ENCODE assay signal across 11 cellular contexts in the genomic region with DNA sequence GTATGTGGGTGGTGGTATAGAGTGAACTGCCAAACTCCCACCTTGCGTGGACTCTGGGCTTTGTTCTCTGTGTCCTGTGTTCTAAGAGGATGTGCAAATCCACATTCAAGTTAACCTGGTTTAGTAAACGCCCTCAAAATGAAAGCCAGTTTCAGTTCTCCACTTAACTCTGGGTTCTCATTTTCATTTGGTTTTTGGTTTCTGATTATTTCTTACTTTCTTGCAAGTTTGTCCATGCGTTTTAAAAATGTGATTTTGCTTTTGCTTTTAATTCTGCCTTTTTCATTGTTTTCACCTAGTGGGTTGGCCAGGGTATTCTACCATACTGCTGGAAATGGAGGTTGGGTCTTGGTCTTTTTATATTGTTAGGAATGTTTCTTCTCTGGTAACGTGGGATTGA. TPM values are rescaled to one million over a fixed set of nuclear protein-coding genes. Genes with fewer than 3 reads are reported as not detected.
DNase-seq lines count a peak whose midpoint lies in the region; ATAC-seq and TF ChIP-seq lines count a peak whose summit lies in the region.
"Had no signal": no experiment of that assay in that cellular context is flagged by ENCODE, and none has a peak within 500 bp of the region (broad histone marks: within the 10 kb centered on the region; RNA-seq: fewer than 3 reads in every experiment).

No MANE protein-coding gene starts in this region.

- H3K4me1 ChIP-seq in KMS-11 (ENCODE audit: low read depth, poor library complexity, severe bottlenecking) (peaks cover 26% of the 10 kb centered on the region), GM23248 (ENCODE audit: insufficient read depth) (no peaks in the 10 kb centered on the region), hepatocyte (ENCODE audit: insufficient read depth) (no peaks in the 10 kb centered on the region)
- H3K4me1 ChIP-seq in CD8-positive, alpha-beta T cell (ENCODE audit: insufficient read depth, low read length), result peaks cover 3% of the 10 kb centered on the region
- H3K4me1 ChIP-seq: right lobe of liver had no signal

- TF ChIP-seq CTCF in GM10266 (IDR thresholded peaks at IDR 0.05; ENCODE audit: control insufficient read depth, insufficient read depth, low read depth, missing control alignments), result no peak
- no peak for TF ChIP-seq CTCF in KMS-11 (conservative IDR thresholded peaks at IDR 0.05; ENCODE audit: low read depth, low read length)
- TF ChIP-seq CTCF in CD8-positive, alpha-beta T cell (IDR thresholded peaks at IDR 0.05), result no peak
- TF ChIP-seq CTCF in hepatocyte (IDR thresholded peaks at IDR 0.05; ENCODE audit: poor library complexity), result no peak

- H3K9me2 ChIP-seq in GM23248 (ENCODE audit: insufficient read depth), result no peaks in the 10 kb centered on the region
- no peaks in the 10 kb centered on the region for H3K9me2 ChIP-seq in hepatocyte (replicated peaks; ENCODE audit: insufficient read depth)

- TF ChIP-seq POLR2A in GM19099 (IDR thresholded peaks at IDR 0.05; ENCODE audit: extremely low read depth, insufficient read length, low read depth), result peak; percentile 42

- H3F3A ChIP-seq in GM23248 (ENCODE audit: insufficient read depth), result peaks cover 10% of the 10 kb centered on the region

- H3K9me3 Mint-ChIP-seq in CD8-positive, alpha-beta T cell, result peaks cover 3% of the 10 kb centered on the region

- H3K36me3 Mint-ChIP-seq in CD8-positive, alpha-beta T cell, result peaks cover 23% of the 10 kb centered on the region

- H3K79me2 ChIP-seq in KMS-11 (ENCODE audit: insufficient read depth, low read depth) (no peaks in the 10 kb centered on the region), GM23248 (ENCODE audit: insufficient read depth) (peaks cover 99% of the 10 kb centered on the region), hepatocyte (no peaks in the 10 kb centered on the region)

- in situ Hi-C loops in GM23248 (cut with MboI), result no loop called here

- peak overlapping the region; percentile 64 for H3K4me2 ChIP-seq in KMS-11
- no peak overlapping the region for H3K4me2 ChIP-seq in GM23248 (ENCODE audit: unreplicated experiment)
- no peak overlapping the region for H3K4me2 ChIP-seq in hepatocyte

- 95 to 96% methylated on average over 4 of the region's 4 CpGs for WGBS in GM23248 (ENCODE audit: low coverage in 1 of 2, low lambda C conversion rate in 2 of 2, missing lambda C conversion rate in 2 of 2), 2 experiments
- 94% methylated on average over 4 of the region's 4 CpGs for WGBS in hepatocyte (ENCODE audit: low lambda C conversion rate, missing lambda C conversion rate)

- H3K36me3 ChIP-seq in KMS-11 (ENCODE audit: insufficient read depth), result no peaks in the 10 kb centered on the region
- H3K36me3 ChIP-seq in GM23248 (ENCODE audit: low read depth), result no peaks in the 10 kb centered on the region
- no peaks in the 10 kb centered on the region for H3K36me3 ChIP-seq in CD8-positive, alpha-beta T cell (ENCODE audit: insufficient read depth, low read length)
- no peaks in the 10 kb centered on the region for H3K36me3 ChIP-seq in hepatocyte (replicated peaks; ENCODE audit: insufficient read depth, low read depth)
- H3K36me3 ChIP-seq: right lobe of liver had no signal

- no peak overlapping the region for H3K9ac ChIP-seq in KMS-11
- no peak overlapping the region for H3K9ac ChIP-seq in GM23248

- POLR2A ChIA-PET in CD8-positive, alpha-beta T cell (lab: Charles Lee), result no interaction called here

- H3K27me3 ChIP-seq in KMS-11 (ENCODE audit: insufficient read depth, low read depth) (no peaks in the 10 kb centered on the region), GM23248 (replicated peaks; ENCODE audit: insufficient read depth) (no peaks in the 10 kb centered on the region), hepatocyte (no peaks in the 10 kb centered on the region)
- no peaks in the 10 kb centered on the region for H3K27me3 ChIP-seq in CD8-positive, alpha-beta T cell (ENCODE audit: insufficient read depth, low read length)
- H3K27me3 ChIP-seq: right lobe of liver had no signal

- H2AFZ ChIP-seq in KMS-11 (ENCODE audit: low read depth), result no peak overlapping the region
- H2AFZ ChIP-seq in GM23248, result no peak overlapping the region
- H2AFZ ChIP-seq in hepatocyte, result no peak overlapping the region

- no peaks in the 10 kb centered on the region for H4K20me1 ChIP-seq in KMS-11 (ENCODE audit: insufficient read depth)
- no peaks in the 10 kb centered on the region for H4K20me1 ChIP-seq in GM23248 (ENCODE audit: insufficient read depth)
- H4K20me1 ChIP-seq in hepatocyte (ENCODE audit: insufficient read depth, poor library complexity, severe bottlenecking), result no peaks in the 10 kb centered on the region

- H3K27ac ChIP-seq in KMS-11 (peak overlapping the region; percentile 45; the same call in 1 of the 2 replicates), GM23248 (no peak overlapping the region), hepatocyte (no peak overlapping the region)
- H3K27ac ChIP-seq in CD8-positive, alpha-beta T cell (ENCODE audit: low read depth, low read length), result no peak overlapping the region
- H3K27ac ChIP-seq: right lobe of liver had no signal

- peak; percentile 91 for ATAC-seq in HG02840 (IDR thresholded peaks at IDR 0.05; ENCODE audit: low FRiP score, unreplicated experiment)
- ATAC-seq in CD8-positive, alpha-beta T cell, result no peak
- ATAC-seq: right lobe of liver had no signal

- H3K4me1 Mint-ChIP-seq in CD8-positive, alpha-beta T cell (ENCODE audit: low read depth), result peaks cover 14% of the 10 kb centered on the region

- CTCF ChIA-PET in CD8-positive, alpha-beta T cell (lab: Charles Lee), result no interaction called here

- H3K9me3 ChIP-seq in GM23248 (ENCODE audit: low read depth) (peaks cover 5% of the 10 kb centered on the region), hepatocyte (ENCODE audit: low read depth) (peaks cover 7% of the 10 kb centered on the region)
- no peaks in the 10 kb centered on the region for H3K9me3 ChIP-seq in CD8-positive, alpha-beta T cell (ENCODE audit: low read length)
- H3K9me3 ChIP-seq: right lobe of liver had no signal

- no peak overlapping the region for H3K27ac Mint-ChIP-seq in CD8-positive, alpha-beta T cell

- no peaks in the 10 kb centered on the region for H3K27me3 Mint-ChIP-seq in CD8-positive, alpha-beta T cell (ENCODE audit: low read depth)

- no peak overlapping the region for H3K4me3 Mint-ChIP-seq in CD8-positive, alpha-beta T cell

- intact Hi-C loops in CD8-positive, alpha-beta T cell (cut with DNase I, micrococcal nuclease), result no loop called here

- H3K4me3 ChIP-seq in KMS-11 (IDR thresholded peaks at IDR 0.05; ENCODE audit: insufficient read depth, low read depth, low read length) (no peak overlapping the region), GM23248 (no peak overlapping the region), hepatocyte (no peak overlapping the region)
- no peak overlapping the region for H3K4me3 ChIP-seq in CD8-positive, alpha-beta T cell (ENCODE audit: low read depth, low read length)
- H3K4me3 ChIP-seq: right lobe of liver had no signal

- DNase-seq in GM10266 (ENCODE audit: extremely low spot score) (peak; percentile 42), NCI-H748 (lab: John Stamatoyannopoulos, UW; ENCODE audit: unreplicated experiment) (no peak), GM23248 (no peak), hepatocyte (ENCODE audit: low spot score) (no peak)
- no peak for DNase-seq in CD8-positive, alpha-beta T cell
- DNase-seq: NCI-H2029 treated with DMSO at 0.1 percent for 48 hours; right lobe of liver; stimulated activated naive CD4-positive, alpha-beta T cell treated with Interleukin-2 at 50 U/mL for 16 hours had no signal

RNA-seq across cellular contexts. Expression of a gene that starts 38.2 kb away (rescaled TPM):
- total RNA-seq in GM23248 (2014; rRNA removed; shearing (Covaris generic)), result 65.4 and 67.9 TPM in 2 replicates
- polyA plus RNA-seq in GM23248 (2016; fragmentation: Nextera tagmentation; extraction: Ambion mirVana) (23.3 and 28.2 TPM in 2 replicates), hepatocyte (42.9 and 43.0 TPM in 2 replicates)
- 10 to 100 TPM; 27.1 to 29.0 TPM for total RNA-seq in CD8-positive, alpha-beta T cell
- total RNA-seq in hepatocyte, result 41.3 and 45.9 TPM in 2 replicates
